17 cellular contexts compared by ENCODE assay signal in genomic region chr18:46502444-46502843, GRCh38.
DNase-seq lines count a peak whose midpoint lies in the region; ATAC-seq, FAIRE-seq and TF ChIP-seq lines count a peak whose summit lies in the region.
"Had no signal": no experiment of that assay in that cellular context is flagged by ENCODE, and none has a peak within 500 bp of the region (broad histone marks: within the 10 kb centered on the region; RNA-seq: fewer than 3 reads in every experiment).

No MANE protein-coding gene starts in this region.

- no peaks in the 10 kb centered on the region for H3K9me3 ChIP-seq in SK-N-SH
- H3K9me3 ChIP-seq in liver (ENCODE audit: control insufficient read depth in 4 of 4, low read length in 3 of 4) = peaks cover 0 to 3% (median 0%) of the 10 kb centered on the region in 4 donors
- H3K9me3 ChIP-seq: psoas muscle, uterus had no signal

- intact Hi-C loops in activated CD8-positive, alpha-beta T cell treated with anti-CD3 and anti-CD28 coated beads for 36 hours (cut with micrococcal nuclease) = no loop called here

- CTCF ChIA-PET in SK-N-SH (lab: Yijun Ruan, JAX) = no interaction called here
- CTCF ChIA-PET in activated CD8-positive, alpha-beta T cell treated with anti-CD3 and anti-CD28 coated beads for 36 hours (lab: Charles Lee) = no interaction called here

- TF ChIP-seq CTCF in SK-N-SH (IDR thresholded peaks at IDR 0.05) (no peak), liver (IDR thresholded peaks at IDR 0.05; ENCODE audit: low read depth, low read length, missing input control) (no peak)
- no peak for TF ChIP-seq CTCF in activated CD8-positive, alpha-beta T cell treated with anti-CD3 and anti-CD28 coated beads for 36 hours (IDR thresholded peaks at IDR 0.05)

- H3K79me2 ChIP-seq in SK-N-SH (ENCODE audit: insufficient read depth) = no peaks in the 10 kb centered on the region

- H3K4me3 Mint-ChIP-seq in activated CD8-positive, alpha-beta T cell treated with anti-CD3 and anti-CD28 coated beads for 36 hours = no peak overlapping the region
- H3K4me3 Mint-ChIP-seq: immature natural killer cell; stimulated activated effector memory CD8-positive, alpha-beta T cell treated with anti-CD3 and anti-CD28 coated beads, Interleukin-12 subunit alpha, Interleukin-12 subunit beta, amount 100 ng/mL, for 72 hours; T-cell had no signal

- H3K4me1 ChIP-seq in SK-N-SH (ENCODE audit: control insufficient read depth in 1 of 2, insufficient read depth in 2 of 2, low read depth in 1 of 2, low read length in 1 of 2) (no peaks in the 10 kb centered on the region), liver (ENCODE audit: control insufficient read depth in 4 of 4, insufficient read depth in 4 of 4, low read length in 3 of 4) (no peaks in the 10 kb centered on the region)
- H3K4me1 ChIP-seq: psoas muscle, uterus had no signal

- no peaks in the 10 kb centered on the region for H3F3A ChIP-seq in SK-N-SH (replicated peaks; ENCODE audit: insufficient read depth)

- H3K9me3 Mint-ChIP-seq in activated CD8-positive, alpha-beta T cell treated with anti-CD3 and anti-CD28 coated beads for 36 hours = peaks cover 2% of the 10 kb centered on the region
- H3K9me3 Mint-ChIP-seq: immature natural killer cell; stimulated activated effector memory CD8-positive, alpha-beta T cell treated with anti-CD3 and anti-CD28 coated beads, Interleukin-12 subunit alpha, Interleukin-12 subunit beta, amount 100 ng/mL, for 72 hours had no signal

- H3K27me3 Mint-ChIP-seq in activated CD8-positive, alpha-beta T cell treated with anti-CD3 and anti-CD28 coated beads for 36 hours = peaks cover 2% of the 10 kb centered on the region

- no peak overlapping the region for H3K27ac Mint-ChIP-seq in activated CD8-positive, alpha-beta T cell treated with anti-CD3 and anti-CD28 coated beads for 36 hours
- H3K27ac Mint-ChIP-seq: immature natural killer cell; stimulated activated effector memory CD8-positive, alpha-beta T cell treated with anti-CD3 and anti-CD28 coated beads, Interleukin-12 subunit alpha, Interleukin-12 subunit beta, amount 100 ng/mL, for 72 hours; T-cell had no signal

- TF ChIP-seq EP300 in SK-N-SH (IDR thresholded peaks at IDR 0.05; ENCODE audit: borderline replicate concordance in 1 of 2, low read depth in 1 of 2, low read length in 1 of 2) (no peak), Ishikawa (IDR thresholded peaks at IDR 0.05; ENCODE audit: borderline replicate concordance) (no peak)

- H3K4me1 Mint-ChIP-seq in activated CD8-positive, alpha-beta T cell treated with anti-CD3 and anti-CD28 coated beads for 36 hours (ENCODE audit: low read depth) = no peaks in the 10 kb centered on the region
- H3K4me1 Mint-ChIP-seq: immature natural killer cell; stimulated activated effector memory CD8-positive, alpha-beta T cell treated with anti-CD3 and anti-CD28 coated beads, Interleukin-12 subunit alpha, Interleukin-12 subunit beta, amount 100 ng/mL, for 72 hours; T-cell had no signal

- no peak for FAIRE-seq in H54 (lab: Jason Lieb, UNC)
- no peak for FAIRE-seq in GM19239 (lab: Jason Lieb, UNC)
- FAIRE-seq: GM12892 had no signal

- H3K4me2 ChIP-seq in SK-N-SH = no peak overlapping the region

- H4K20me1 ChIP-seq in SK-N-SH (ENCODE audit: insufficient read depth) = no peaks in the 10 kb centered on the region

- H3K9me2 ChIP-seq in SK-N-SH = no peaks in the 10 kb centered on the region

- H3K36me3 ChIP-seq in SK-N-SH (replicated peaks in 1 of 2; ENCODE audit: control insufficient read depth in 1 of 2, insufficient read depth in 2 of 2, low read length in 1 of 2) (no peaks in the 10 kb centered on the region), liver (ENCODE audit: control insufficient read depth in 4 of 4, insufficient read depth in 3 of 4, low read depth in 1 of 4, low read length in 3 of 4) (no peaks in the 10 kb centered on the region)
- H3K36me3 ChIP-seq: uterus had no signal

- H3K9ac ChIP-seq in SK-N-SH = no peak overlapping the region
- no peak overlapping the region for H3K9ac ChIP-seq in liver (ENCODE audit: low read depth in 1 of 2, low read length in 2 of 2)

- DNase-seq in SK-N-SH = no peak
- peak; percentile 37 for DNase-seq in activated CD8-positive, alpha-beta T cell treated with anti-CD3 and anti-CD28 coated beads for 36 hours
- no peak for DNase-seq in H54 (ENCODE audit: insufficient read length, low spot score)
- no peak for DNase-seq in GM19239 (ENCODE audit: insufficient read length, low spot score)
- no peak for DNase-seq in amniotic stem cell (lab: John Stamatoyannopoulos, UW)
- DNase-seq: HCEC 1CT, NCI-H146, psoas muscle, T-cell, uterus had no signal

- TF ChIP-seq POLR2A in H54 (IDR thresholded peaks at IDR 0.05; ENCODE audit: low read depth, low read length) = no peak

- H3K4me3 ChIP-seq in SK-N-SH (ENCODE audit: low read depth in 2 of 2, low read length in 1 of 2) (no peak overlapping the region), liver (ENCODE audit: low read depth in 1 of 3, low read length in 3 of 3) (no peak overlapping the region)
- H3K4me3 ChIP-seq: coronary artery, psoas muscle, uterus had no signal

- H3K27me3 ChIP-seq in SK-N-SH (ENCODE audit: insufficient read depth) = no peaks in the 10 kb centered on the region
- H3K27me3 ChIP-seq in liver (ENCODE audit: control insufficient read depth in 4 of 4, insufficient read depth in 4 of 4, low read length in 3 of 4) = peaks cover 0 to 3% (median 0%) of the 10 kb centered on the region in 4 donors
- H3K27me3 ChIP-seq: uterus had no signal

- H3K27ac ChIP-seq in SK-N-SH (ENCODE audit: low read depth in 2 of 2, low read length in 1 of 2) (no peak overlapping the region), liver (ENCODE audit: low read depth in 1 of 2, low read length in 2 of 2) (no peak overlapping the region)
- H3K27ac ChIP-seq: coronary artery, psoas muscle, uterus had no signal

- H3K36me3 Mint-ChIP-seq in activated CD8-positive, alpha-beta T cell treated with anti-CD3 and anti-CD28 coated beads for 36 hours (ENCODE audit: low read depth) = no peaks in the 10 kb centered on the region
- H3K36me3 Mint-ChIP-seq: immature natural killer cell; stimulated activated effector memory CD8-positive, alpha-beta T cell treated with anti-CD3 and anti-CD28 coated beads, Interleukin-12 subunit alpha, Interleukin-12 subunit beta, amount 100 ng/mL, for 72 hours; T-cell had no signal

- TF ChIP-seq RAD21 in SK-N-SH (IDR thresholded peaks at IDR 0.05; ENCODE audit: low read length) (no peak), Ishikawa (IDR thresholded peaks at IDR 0.05; ENCODE audit: low read depth) (no peak), liver (IDR thresholded peaks at IDR 0.05) (no peak)

- no peak for ATAC-seq in SK-N-SH treated with all-trans-retinoic acid at 6 μM for 48 hours
- ATAC-seq in activated CD8-positive, alpha-beta T cell treated with anti-CD3 and anti-CD28 coated beads for 36 hours = no peak
- ATAC-seq: psoas muscle; stimulated activated effector memory CD8-positive, alpha-beta T cell treated with anti-CD3 and anti-CD28 coated beads, Interleukin-12 subunit alpha, Interleukin-12 subunit beta, amount 100 ng/mL, for 72 hours; T-cell had no signal

- no peak overlapping the region for H2AFZ ChIP-seq in SK-N-SH (ENCODE audit: low read depth)

- WGBS in SK-N-SH (ENCODE audit: low lambda C conversion rate) = 33% methylated on average over 2 of the region's 2 CpGs
- 23% methylated on average over 2 of the region's 2 CpGs for WGBS in liver

- POLR2A ChIA-PET in SK-N-SH (lab: Yijun Ruan, JAX) = no interaction called here
- POLR2A ChIA-PET in activated CD8-positive, alpha-beta T cell treated with anti-CD3 and anti-CD28 coated beads for 36 hours (lab: Charles Lee) = no interaction called here

TF ChIP-seq in SK-N-SH, 30 proteins besides CTCF, POLR2A, EP300 and RAD21 (continues in another document):
- TF ChIP-seq PBX3 (IDR thresholded peaks at IDR 0.05) = no peak

TF ChIP-seq in SK-N-SH treated with all-trans-retinoic acid at 6 μM for 48 hours, 23 proteins besides CTCF, POLR2A, EP300 and RAD21 (continues in another document):
- TF ChIP-seq ZFP30 (CRISPR knock-in tag; IDR thresholded peaks at IDR 0.05) (no peak), ESRRG (CRISPR knock-in tag; IDR thresholded peaks at IDR 0.05) (no peak), PPARA (CRISPR knock-in tag; IDR thresholded peaks at IDR 0.05; ENCODE audit: borderline replicate concordance) (no peak)

TF ChIP-seq in liver, 16 proteins besides CTCF, POLR2A, EP300 and RAD21 (continues in another document):
- TF ChIP-seq REST (IDR thresholded peaks at IDR 0.05) = peak; percentile 97
